8 cellular contexts compared by ENCODE assay signal in genomic region chr20:62900052-62900691, GRCh38. TPM values are rescaled to one million over a fixed set of nuclear protein-coding genes. Genes with fewer than 3 reads are reported as not detected.
DNase-seq lines count a peak whose midpoint lies in the region; ATAC-seq and TF ChIP-seq lines count a peak whose summit lies in the region.

No MANE protein-coding gene starts in this region.

- POLR2A ChIA-PET in CD4-positive, alpha-beta T cell (lab: Charles Lee) = interaction anchor here (1.0 to 3.4 kb wide), 9 partner anchors 10 to 109 kb away, joined by 3 to 14 read pairs (median 3); no protein-coding TSS in a partner anchor
- POLR2A ChIA-PET in PC-9 (lab: Charles Lee; ENCODE audit: unreplicated experiment) = interaction anchor here (0.6 to 0.7 kb wide), 2 partner anchors 31 to 84 kb away, joined by 4 read pairs; no protein-coding TSS in a partner anchor
- POLR2A ChIA-PET in naive thymus-derived CD4-positive, alpha-beta T cell (lab: Charles Lee) = interaction anchor here (1.1 to 3.3 kb wide), 8 partner anchors 11 to 109 kb away, joined by 3 to 20 read pairs (median 8); partner anchors contain the start of gene DIDO1

- H3K4me1 Mint-ChIP-seq in CD4-positive, alpha-beta T cell (ENCODE audit: low read depth) = peaks cover 40% of the 10 kb centered on the region
- H3K4me1 Mint-ChIP-seq in naive thymus-derived CD4-positive, alpha-beta T cell = peaks cover 23 to 42% (median 34%) of the 10 kb centered on the region in 7 donors
- peaks cover 19 to 31% of the 10 kb centered on the region in 2 donors for H3K4me1 Mint-ChIP-seq in stimulated activated naive B cell treated with anti-CD40 and anti-IgM and Interleukin-4, amounts not matched to agents 10 μg/mL and 1 μg/mL and 100 μg/mL, for 72 hours

- H3K79me2 ChIP-seq in PC-9 (ENCODE audit: low read depth) = no peaks in the 10 kb centered on the region

- TF ChIP-seq POLR2A in esophagus squamous epithelium (IDR thresholded peaks at IDR 0.05) = no peak

- H3K36me3 ChIP-seq in PC-9 (ENCODE audit: low read depth) (peaks cover 24% of the 10 kb centered on the region), esophagus squamous epithelium (peaks cover 0 to 62% (median 18%) of the 10 kb centered on the region in 3 donors)
- H3K36me3 ChIP-seq in naive thymus-derived CD4-positive, alpha-beta T cell (ENCODE audit: control insufficient read depth in 2 of 3, insufficient read depth in 3 of 3, low read length in 3 of 3) = peaks cover 7 to 54% (median 9%) of the 10 kb centered on the region in 3 experiments

- H3K27me3 Mint-ChIP-seq in CD4-positive, alpha-beta T cell = no peaks in the 10 kb centered on the region
- H3K27me3 Mint-ChIP-seq in naive thymus-derived CD4-positive, alpha-beta T cell = no peaks in the 10 kb centered on the region
- H3K27me3 Mint-ChIP-seq in stimulated activated naive B cell treated with anti-CD40 and anti-IgM and Interleukin-4, amounts not matched to agents 10 μg/mL and 1 μg/mL and 100 μg/mL, for 72 hours = no peaks in the 10 kb centered on the region

- peak; percentile 96 for TF ChIP-seq CTCF in CD4-positive, alpha-beta T cell (IDR thresholded peaks at IDR 0.05)
- peak; percentile 82 for TF ChIP-seq CTCF in PC-9 (conservative IDR thresholded peaks at IDR 0.05)
- peak; percentile 84 to 94 (median 90) for TF ChIP-seq CTCF in esophagus squamous epithelium (IDR thresholded peaks at IDR 0.05)

- no peaks in the 10 kb centered on the region for H3K9me3 ChIP-seq in CD4-positive, alpha-beta T cell (ENCODE audit: control insufficient read depth, low read length)
- H3K9me3 ChIP-seq in PC-9 (ENCODE audit: insufficient read depth, low read depth) (no peaks in the 10 kb centered on the region), esophagus squamous epithelium (no peaks in the 10 kb centered on the region)
- H3K9me3 ChIP-seq in naive thymus-derived CD4-positive, alpha-beta T cell (ENCODE audit: control insufficient read depth in 2 of 3, low read length in 3 of 3) = no peaks in the 10 kb centered on the region

- H3K4me1 ChIP-seq in PC-9 (replicated peaks; ENCODE audit: insufficient read depth) (peaks cover 8% of the 10 kb centered on the region), esophagus squamous epithelium (peaks cover 0 to 45% (median 22%) of the 10 kb centered on the region in 3 donors)
- H3K4me1 ChIP-seq in naive thymus-derived CD4-positive, alpha-beta T cell (ENCODE audit: control insufficient read depth in 2 of 2, insufficient read depth in 2 of 2, low read length in 2 of 2) = peaks cover 13 to 22% of the 10 kb centered on the region in 2 donors

- H3K27ac Mint-ChIP-seq in CD4-positive, alpha-beta T cell = peak overlapping the region; percentile 92
- H3K27ac Mint-ChIP-seq in naive thymus-derived CD4-positive, alpha-beta T cell = peak overlapping the region; percentile 75 to 95 (median 90)
- peak overlapping the region; percentile 77 for H3K27ac Mint-ChIP-seq in stimulated activated naive B cell treated with anti-CD40 and anti-IgM and Interleukin-4, amounts not matched to agents 10 μg/mL and 1 μg/mL and 100 μg/mL, for 72 hours

- BruUV-seq in PC-9 (replicated peaks; lab: Mats Ljungman, UMichigan) = no TSS peak

- 0 to 6% methylated on average over 1 to 6 of the region's 11 CpGs for WGBS in esophagus squamous epithelium, 2 donors

- H3K4me3 ChIP-seq in PC-9 (no peak overlapping the region), esophagus squamous epithelium (no peak overlapping the region)
- H3K4me3 ChIP-seq in naive thymus-derived CD4-positive, alpha-beta T cell (ENCODE audit: low read length) = no peak overlapping the region

- H3F3A ChIP-seq in PC-9 (ENCODE audit: insufficient read depth, low read depth) = peaks cover 52% of the 10 kb centered on the region

- CTCF ChIA-PET in CD4-positive, alpha-beta T cell (lab: Charles Lee) = interaction anchor here (0.9 to 4.8 kb wide), 10 partner anchors 8 to 109 kb away, joined by 3 to 38 read pairs (median 6); partner anchors contain the start of gene DIDO1
- CTCF ChIA-PET in PC-9 (lab: Charles Lee) = interaction anchor here (0.6 kb wide), 2 partner anchors 181 to 381 kb away, joined by 3 to 6 read pairs; no protein-coding TSS in a partner anchor
- CTCF ChIA-PET in naive thymus-derived CD4-positive, alpha-beta T cell (lab: Charles Lee) = interaction anchor here (0.6 to 7.9 kb wide), 14 partner anchors 7 to 73 kb away, joined by 3 to 102 read pairs (median 6); partner anchors contain the start of gene DIDO1

- H3K36me3 Mint-ChIP-seq in CD4-positive, alpha-beta T cell (ENCODE audit: low read depth) = peaks cover 77% of the 10 kb centered on the region
- H3K36me3 Mint-ChIP-seq in naive thymus-derived CD4-positive, alpha-beta T cell = peaks cover 0 to 28% (median 14%) of the 10 kb centered on the region in 5 donors
- H3K36me3 Mint-ChIP-seq in stimulated activated naive B cell treated with anti-CD40 and anti-IgM and Interleukin-4, amounts not matched to agents 10 μg/mL and 1 μg/mL and 100 μg/mL, for 72 hours = peaks cover 18 to 46% of the 10 kb centered on the region in 2 donors

- peak overlapping the region; percentile 71 for H3K4me3 Mint-ChIP-seq in CD4-positive, alpha-beta T cell
- peak overlapping the region; percentile 54 to 81 (median 69) for H3K4me3 Mint-ChIP-seq in naive thymus-derived CD4-positive, alpha-beta T cell
- peak overlapping the region; percentile 48 to 59 for H3K4me3 Mint-ChIP-seq in stimulated activated naive B cell treated with anti-CD40 and anti-IgM and Interleukin-4, amounts not matched to agents 10 μg/mL and 1 μg/mL and 100 μg/mL, for 72 hours

- H3K27ac ChIP-seq in CD4-positive, alpha-beta T cell (ENCODE audit: low read depth, low read length) = peak overlapping the region; percentile 47
- peak overlapping the region; percentile 45 for H3K27ac ChIP-seq in PC-9
- H3K27ac ChIP-seq in esophagus squamous epithelium = peak overlapping the region; percentile 63 to 82 (median 78)
- H3K27ac ChIP-seq in naive thymus-derived CD4-positive, alpha-beta T cell (ENCODE audit: low read depth, low read length) = peak overlapping the region; percentile 60

- no peak overlapping the region; the same call in 1 of the 2 replicates for H3K4me2 ChIP-seq in PC-9

- H2AFZ ChIP-seq in PC-9 = no peak overlapping the region

- ATAC-seq in CD4-positive, alpha-beta T cell (ENCODE audit: poor library complexity) = peak; percentile 89
- peak; percentile 65 for ATAC-seq in GM19467 (IDR thresholded peaks at IDR 0.05; ENCODE audit: unreplicated experiment)
- ATAC-seq in naive thymus-derived CD4-positive, alpha-beta T cell = peak; percentile 97
- peak; percentile 94 to 97 for ATAC-seq in stimulated activated naive B cell treated with anti-CD40 and anti-IgM and Interleukin-4, amounts not matched to agents 10 μg/mL and 1 μg/mL and 100 μg/mL, for 72 hours (replicated peaks)

- intact Hi-C loops in CD4-positive, alpha-beta T cell (cut with DNase I, micrococcal nuclease) = loop anchor here (1.0 to 5.0 kb wide), 4 partner anchors 18 to 109 kb away; partner anchors contain the start of gene GID8 (in 2 of the 2)
- intact Hi-C loops in PC-9 (cut with micrococcal nuclease; ENCODE audit: unreplicated experiment) (loop anchor here (1.0 to 2.0 kb wide), 5 partner anchors 17 to 109 kb away; partner anchors contain the start of gene GID8), esophagus squamous epithelium (cut with DNase I) (no loop called here)
- intact Hi-C loops in naive thymus-derived CD4-positive, alpha-beta T cell (cut with micrococcal nuclease) = loop anchor here (1.0 to 5.0 kb wide), 9 partner anchors 19 to 109 kb away; partner anchors contain the start of genes DIDO1 (in 1 of the 2), GID8 (in 1 of the 2) and TCFL5 (in 1 of the 2)

- H3K27me3 ChIP-seq in CD4-positive, alpha-beta T cell (ENCODE audit: control insufficient read depth, insufficient read depth, low read length) = no peaks in the 10 kb centered on the region
- H3K27me3 ChIP-seq in PC-9 (ENCODE audit: insufficient read depth, low read depth) (no peaks in the 10 kb centered on the region), esophagus squamous epithelium (no peaks in the 10 kb centered on the region)
- no peaks in the 10 kb centered on the region for H3K27me3 ChIP-seq in naive thymus-derived CD4-positive, alpha-beta T cell (ENCODE audit: control insufficient read depth in 2 of 2, insufficient read depth in 2 of 2, low read length in 2 of 2)

- no peaks in the 10 kb centered on the region for H3K9me3 Mint-ChIP-seq in CD4-positive, alpha-beta T cell
- H3K9me3 Mint-ChIP-seq in naive thymus-derived CD4-positive, alpha-beta T cell = no peaks in the 10 kb centered on the region
- H3K9me3 Mint-ChIP-seq in stimulated activated naive B cell treated with anti-CD40 and anti-IgM and Interleukin-4, amounts not matched to agents 10 μg/mL and 1 μg/mL and 100 μg/mL, for 72 hours = no peaks in the 10 kb centered on the region

- H4K20me1 ChIP-seq in PC-9 (ENCODE audit: insufficient read depth) = peaks cover 32% of the 10 kb centered on the region

- no peaks in the 10 kb centered on the region for H3K9me2 ChIP-seq in PC-9 (ENCODE audit: insufficient read depth)

- DNase-seq in CD4-positive, alpha-beta T cell = peak; percentile 63 to 81 (median 74)
- peak; percentile 98 for DNase-seq in HuH-7 (ENCODE audit: low spot score)
- peak in 1 of 2 experiments; percentile 65 for DNase-seq in PC-9
- DNase-seq in activated T-cell treated with anti-CD3 and anti-CD28 coated beads, Interleukin-2, amount 50 U/mL, for 48 hours = peak; percentile 82 to 87
- DNase-seq in esophagus squamous epithelium (lab: John Stamatoyannopoulos, UW) = no peak
- peak; percentile 60 to 82 (median 78) for DNase-seq in naive thymus-derived CD4-positive, alpha-beta T cell
- peak; percentile 65 for DNase-seq in stimulated activated naive B cell treated with anti-CD40 and anti-IgM and Interleukin-4, amounts not matched to agents 10 μg/mL and 1 μg/mL and 100 μg/mL, for 72 hours

RNA-seq across cellular contexts. Expression of gene DIDO1, which starts 26.1 kb away (rescaled TPM):
- total RNA-seq in CD4-positive, alpha-beta T cell = 10 to 100 TPM; 51.9 to 54.3 TPM
- total RNA-seq in PC-9 (2021) (56.4 and 61.4 TPM in 2 replicates), esophagus squamous epithelium (10 to 100 TPM; 27.6 to 57.8 (median 36.7) TPM)
- 100 to 1,000 TPM in 2 of 5 experiments, 10 to 100 TPM in 3; 66.1 to 139 (median 77.4) TPM for total RNA-seq in naive thymus-derived CD4-positive, alpha-beta T cell
- 10 to 100 TPM; 36.6 to 58.4 TPM for polyA plus RNA-seq in naive thymus-derived CD4-positive, alpha-beta T cell

RNA-seq across cellular contexts. Expression of gene GID8, which starts 37.8 kb away (rescaled TPM):
- total RNA-seq in CD4-positive, alpha-beta T cell = 10 to 100 TPM; 39.6 to 46.1 TPM
- total RNA-seq in PC-9 (2021) (45.7 and 49.7 TPM in 2 replicates), esophagus squamous epithelium (10 to 100 TPM; 41.0 to 51.2 (median 44.1) TPM)
- total RNA-seq in naive thymus-derived CD4-positive, alpha-beta T cell = 10 to 100 TPM; 32.1 to 48.0 (median 40.7) TPM
- polyA plus RNA-seq in naive thymus-derived CD4-positive, alpha-beta T cell = 10 to 100 TPM; 19.6 to 22.9 TPM

RNA-seq across cellular contexts. Expression of gene TCFL5, which starts 38.5 kb away (rescaled TPM):
- 1 to 10 TPM; 5.9 to 6.3 TPM for total RNA-seq in CD4-positive, alpha-beta T cell
- total RNA-seq in PC-9 (2021) (29.3 and 35.4 TPM in 2 replicates), esophagus squamous epithelium (1 to 10 TPM; 5.2 to 8.4 (median 7.2) TPM)
- total RNA-seq in naive thymus-derived CD4-positive, alpha-beta T cell = 10 to 100 TPM in 2 of 5 experiments, 1 to 10 TPM in 3; 3.7 to 10.8 (median 7.5) TPM
- polyA plus RNA-seq in naive thymus-derived CD4-positive, alpha-beta T cell = 1 to 10 TPM in 1 of 2 donors, under 1 TPM in 1; 0.91 to 1.9 TPM

RNA-seq across cellular contexts. Expression of gene SLC17A9, which starts 52.3 kb away (rescaled TPM):
- 1 to 10 TPM; 3.5 to 5.5 TPM for total RNA-seq in CD4-positive, alpha-beta T cell
- 0.20 and 0.22 TPM in 2 replicates for total RNA-seq in PC-9 (2021)
- 1 to 10 TPM in 2 of 4 donors, under 1 TPM in 2; 0.31 to 3.9 (median 1.4) TPM for total RNA-seq in esophagus squamous epithelium
- total RNA-seq in naive thymus-derived CD4-positive, alpha-beta T cell = 10 to 100 TPM in 1 of 5 experiments, 1 to 10 TPM in 4; 3.4 to 12.6 (median 5.6) TPM
- under 1 TPM; 0.44 to 0.63 TPM for polyA plus RNA-seq in naive thymus-derived CD4-positive, alpha-beta T cell
